In the genomic region with DNA sequence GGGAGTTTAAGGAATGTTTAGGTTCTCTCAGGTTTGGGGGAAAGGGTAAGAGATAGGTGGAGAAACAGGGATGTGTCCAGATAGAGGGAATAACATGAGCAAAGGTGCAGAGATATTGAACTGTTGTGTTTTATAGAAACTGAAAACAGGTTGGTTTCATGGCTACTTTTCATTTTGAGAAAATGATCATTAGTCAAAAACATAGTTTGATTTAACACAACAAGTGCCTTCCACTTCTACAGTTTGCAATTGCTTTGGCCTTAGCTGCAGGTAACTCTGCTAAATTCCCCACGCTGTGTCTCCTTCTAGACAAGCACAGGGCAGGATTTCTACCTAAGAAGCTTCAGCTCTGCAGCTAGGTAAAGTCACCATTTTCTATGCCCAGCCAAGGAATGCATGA, we compare ENCODE assay signal across 17 cellular contexts.
DNase-seq lines count a peak whose midpoint lies in the region; ATAC-seq and TF ChIP-seq lines count a peak whose summit lies in the region.
"Had no signal": no experiment of that assay in that cellular context is flagged by ENCODE, and none has a peak within 500 bp of the region (broad histone marks: within the 10 kb centered on the region; RNA-seq: fewer than 3 reads in every experiment).

No MANE protein-coding gene starts in this region.

- H4K8ac ChIP-seq in mesenchymal stem cell (ENCODE audit: low read length): no peak overlapping the region

- no peak overlapping the region for H3K9ac ChIP-seq in mesenchymal stem cell (ENCODE audit: low read length)

- H3K79me1 ChIP-seq in mesenchymal stem cell (replicated peaks; ENCODE audit: low read length, poor library complexity, severe bottlenecking): no peaks in the 10 kb centered on the region

- no peak overlapping the region for H2BK5ac ChIP-seq in mesenchymal stem cell (ENCODE audit: low read depth, low read length, poor library complexity, severe bottlenecking)

- H2BK12ac ChIP-seq in mesenchymal stem cell (ENCODE audit: low read length in 2 of 2): no peak overlapping the region

- 96% methylated on average over 1 of the region's 1 CpG for WGBS in mesenchymal stem cell

- H3K4me2 ChIP-seq in mesenchymal stem cell (ENCODE audit: low read length, poor library complexity, severe bottlenecking): no peak overlapping the region
- H3K4me2 ChIP-seq: A549, GM23338 had no signal

- H2BK120ac ChIP-seq in mesenchymal stem cell (ENCODE audit: low read depth, low read length): no peak overlapping the region

- H3K4me3 ChIP-seq in mesenchymal stem cell (ENCODE audit: insufficient read depth in 1 of 2, low read depth in 1 of 2, low read length in 2 of 2): no peak overlapping the region
- H3K4me3 ChIP-seq in brain microvascular endothelial cell (ENCODE audit: low read depth, low read length): no peak overlapping the region
- H3K4me3 ChIP-seq: A549, GM23338 had no signal

- no peak overlapping the region for H3K23ac ChIP-seq in mesenchymal stem cell (ENCODE audit: low read length in 2 of 2)

- H3K14ac ChIP-seq in mesenchymal stem cell (ENCODE audit: low read length in 2 of 2): no peak overlapping the region

- H3K27ac ChIP-seq in mesenchymal stem cell (ENCODE audit: low read length, poor library complexity, severe bottlenecking) (no peak overlapping the region), brain microvascular endothelial cell (no peak overlapping the region)
- H3K27ac ChIP-seq: A549, C4-2B had no signal

- no peaks in the 10 kb centered on the region for H3K36me3 ChIP-seq in mesenchymal stem cell (ENCODE audit: control insufficient read depth in 1 of 2, insufficient read depth in 2 of 2, low read depth in 1 of 2, low read length in 2 of 2)
- H3K36me3 ChIP-seq in brain microvascular endothelial cell (replicated peaks): no peaks in the 10 kb centered on the region
- H3K36me3 ChIP-seq: BE2C had no signal

- no peak overlapping the region for H2BK15ac ChIP-seq in mesenchymal stem cell (ENCODE audit: low read depth, poor library complexity, severe bottlenecking)

- in situ Hi-C loops in brain microvascular endothelial cell (cut with HindIII; ENCODE audit: low pct_ligation_motif_present, low sequenced_read_pairs): no loop called here

- H3K4me1 ChIP-seq in mesenchymal stem cell (ENCODE audit: control insufficient read depth, insufficient read depth, low read depth, low read length): no peaks in the 10 kb centered on the region
- H3K4me1 ChIP-seq: A549, BE2C had no signal

- H4K91ac ChIP-seq in mesenchymal stem cell (ENCODE audit: low read length): peak overlapping the region; percentile 59

- H3K9me3 ChIP-seq in mesenchymal stem cell (ENCODE audit: control insufficient read depth, low read length): no peaks in the 10 kb centered on the region
- H3K9me3 ChIP-seq: A549, BE2C had no signal

- ATAC-seq in GM21390 (IDR thresholded peaks at IDR 0.05; ENCODE audit: unreplicated experiment): peak; percentile 50
- peak; percentile 54 for ATAC-seq in HG02870 (IDR thresholded peaks at IDR 0.05; ENCODE audit: unreplicated experiment)
- ATAC-seq in HG02642 (IDR thresholded peaks at IDR 0.05; ENCODE audit: poor library complexity, unreplicated experiment): no peak
- ATAC-seq: A549, GM23338 had no signal

- no peak overlapping the region for H3K4ac ChIP-seq in mesenchymal stem cell (ENCODE audit: low read depth in 1 of 2, low read length in 2 of 2)

- H3K18ac ChIP-seq in mesenchymal stem cell (ENCODE audit: low read depth in 1 of 2, low read length in 2 of 2): no peak overlapping the region

- no peak for DNase-seq in mesenchymal stem cell
- DNase-seq in COLO829 (ENCODE audit: low spot score): no peak
- DNase-seq in brain microvascular endothelial cell: no peak
- DNase-seq: BE2C; CD4-positive, alpha-beta memory T cell; COR-L47; GF-D8; H7; IMR-90; Kasumi-1; KBM-7 had no signal

- no peak for TF ChIP-seq CTCF in brain microvascular endothelial cell (IDR thresholded peaks at IDR 0.05; ENCODE audit: low read depth, low read length, missing control alignments)

- H2AFZ ChIP-seq in mesenchymal stem cell (ENCODE audit: low read depth, low read length): no peak overlapping the region
- H2AFZ ChIP-seq: GM23338 had no signal

- H3K27me3 ChIP-seq in mesenchymal stem cell (ENCODE audit: control insufficient read depth in 1 of 2, insufficient read depth in 1 of 2, low read length in 2 of 2) (no peaks in the 10 kb centered on the region), brain microvascular endothelial cell (replicated peaks) (no peaks in the 10 kb centered on the region)
- H3K27me3 ChIP-seq: BE2C had no signal

- H2AK5ac ChIP-seq in mesenchymal stem cell (ENCODE audit: low read length, severe bottlenecking): no peak overlapping the region
